8 cellular contexts compared by ENCODE assay signal in the genomic region with DNA sequence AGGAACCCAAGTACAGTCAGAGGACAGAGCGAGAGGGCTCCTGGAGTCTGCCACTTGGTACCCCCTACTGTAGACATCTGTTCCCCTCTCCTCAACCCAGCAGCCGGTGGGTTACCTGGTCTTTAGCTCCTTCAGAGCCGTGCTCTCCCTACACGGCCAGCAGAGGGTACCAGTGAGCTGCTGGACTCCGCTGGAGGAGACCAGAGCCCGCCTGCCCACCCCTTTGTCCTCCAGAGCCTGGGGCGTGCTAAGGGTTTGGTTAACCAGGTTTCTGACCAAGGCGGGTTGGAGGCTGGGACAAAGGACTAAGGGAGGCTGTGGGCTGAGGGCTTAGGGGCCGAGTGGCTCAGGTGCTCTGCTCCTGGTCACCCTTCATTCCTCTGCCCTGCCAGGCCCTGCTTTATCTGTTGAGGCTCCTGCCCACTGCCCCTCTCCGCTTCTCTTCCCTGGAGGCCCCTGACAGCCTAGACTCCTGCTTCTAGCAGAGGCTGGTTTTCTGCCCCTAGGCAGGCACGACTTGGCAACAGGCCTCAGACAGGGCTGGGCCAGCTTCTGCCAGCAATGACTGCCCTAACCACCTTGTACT. TPM values are rescaled to one million over a fixed set of nuclear protein-coding genes. Genes with fewer than 3 reads are reported as not detected.
DNase-seq lines count a peak whose midpoint lies in the region; ATAC-seq and TF ChIP-seq lines count a peak whose summit lies in the region.

No MANE protein-coding gene starts in this region.

- no peak overlapping the region for H3K9ac ChIP-seq in DND-41 (ENCODE audit: low read depth, low read length)

- H2AFZ ChIP-seq in DND-41 (ENCODE audit: low read depth, low read length): no peak overlapping the region; the same call in 1 of the 2 replicates

- no peaks in the 10 kb centered on the region for H3K79me2 ChIP-seq in DND-41 (ENCODE audit: insufficient read depth, low read length)

- H3K4me2 ChIP-seq in DND-41 (ENCODE audit: insufficient read depth, low read length): no peak overlapping the region

- H3K27me3 Mint-ChIP-seq in glutamatergic neuron (ENCODE audit: unreplicated experiment): peaks cover 17% of the 10 kb centered on the region

- H3K4me3 Mint-ChIP-seq in glutamatergic neuron (ENCODE audit: unreplicated experiment): no peak overlapping the region

- H3K4me1 ChIP-seq in DND-41 (ENCODE audit: insufficient read depth, low read length): no peaks in the 10 kb centered on the region

- peaks cover 37% of the 10 kb centered on the region for H3K4me1 Mint-ChIP-seq in glutamatergic neuron (ENCODE audit: low read depth, unreplicated experiment)

- no peak overlapping the region for H3K27ac ChIP-seq in DND-41 (ENCODE audit: low read length)

- no peak overlapping the region for H3K4me3 ChIP-seq in DND-41 (ENCODE audit: low read depth in 1 of 2, low read length in 2 of 2)

- intact Hi-C loops in posterior cingulate gyrus (cut with DNase I): no loop called here

- H3K27ac Mint-ChIP-seq in glutamatergic neuron (ENCODE audit: unreplicated experiment): no peak overlapping the region

- H3K9me3 ChIP-seq in DND-41 (ENCODE audit: insufficient read depth, low read length, severe bottlenecking): no peaks in the 10 kb centered on the region

- peak; percentile 84 for ATAC-seq in DND-41 (ENCODE audit: insufficient read depth, low read depth)
- ATAC-seq in GM19023 (IDR thresholded peaks at IDR 0.05; ENCODE audit: unreplicated experiment): no peak
- ATAC-seq in GM19397 (IDR thresholded peaks at IDR 0.05; ENCODE audit: unreplicated experiment): no peak

- H3K36me3 ChIP-seq in DND-41 (ENCODE audit: insufficient read depth, low read length): no peaks in the 10 kb centered on the region

- H3K9me3 Mint-ChIP-seq in glutamatergic neuron (ENCODE audit: unreplicated experiment): peaks cover 13% of the 10 kb centered on the region

- peak; percentile 54 for DNase-seq in DND-41
- DNase-seq in Kasumi-1 (lab: John Stamatoyannopoulos, UW): peak; percentile 48 to 58
- peak; percentile 83 for DNase-seq in RPMI8226
- peak in 3 of 4 experiments; percentile 11 to 37 (median 25) for DNase-seq in activated naive CD4-positive, alpha-beta T cell (lab: John Stamatoyannopoulos, UW)
- peak; percentile 85 for DNase-seq in glutamatergic neuron
- DNase-seq in posterior cingulate gyrus: peak in 8 of 10 donors; percentile 41 to 93 (median 62)

- H3K27me3 ChIP-seq in DND-41 (ENCODE audit: insufficient read depth, low read length, poor library complexity): peaks cover 29% of the 10 kb centered on the region

- no peaks in the 10 kb centered on the region for H3K36me3 Mint-ChIP-seq in glutamatergic neuron (ENCODE audit: unreplicated experiment)

- TF ChIP-seq CTCF in DND-41 (IDR thresholded peaks at IDR 0.05; ENCODE audit: borderline replicate concordance, extremely low read depth, low read length, poor library complexity, severe bottlenecking) (peak; percentile 83), glutamatergic neuron (IDR thresholded peaks at IDR 0.05; ENCODE audit: partially characterized antibody, unreplicated experiment) (peak; percentile 69)

- H4K20me1 ChIP-seq in DND-41 (ENCODE audit: insufficient read depth, low read length): peaks cover 14% of the 10 kb centered on the region

RNA-seq across cellular contexts. Expression of a gene that starts 2.7 kb away (rescaled TPM):
- 6.0 TPM for total RNA-seq in glutamatergic neuron (ENCODE audit: unreplicated experiment)

RNA-seq across cellular contexts. Expression of a gene that starts 12.0 kb away (rescaled TPM):
- total RNA-seq in glutamatergic neuron (ENCODE audit: unreplicated experiment): 4.6 TPM

RNA-seq across cellular contexts. Expression of a gene that starts 34.9 kb away (rescaled TPM):
- 21.7 TPM for total RNA-seq in glutamatergic neuron (ENCODE audit: unreplicated experiment)

RNA-seq across cellular contexts. Expression of a gene that starts 52.7 kb away (rescaled TPM):
- 111 TPM for total RNA-seq in glutamatergic neuron (ENCODE audit: unreplicated experiment)

RNA-seq across cellular contexts. Expression of a gene that starts 55.1 kb away (rescaled TPM):
- total RNA-seq in glutamatergic neuron (ENCODE audit: unreplicated experiment): not detected

Comparison
In these comparisons a context has a peak if more than half of its experiments do, and no peak if none do; other contexts are left out.
1. DNase-seq: peak in every context shown above with its lines; median percentile 85 in glutamatergic neuron; 83 in RPMI8226; 62 in posterior cingulate gyrus; 54 in DND-41; 53 in Kasumi-1; 25 in activated naive CD4-positive, alpha-beta T cell.